19 cellular contexts compared by ENCODE assay signal in the genomic region with DNA sequence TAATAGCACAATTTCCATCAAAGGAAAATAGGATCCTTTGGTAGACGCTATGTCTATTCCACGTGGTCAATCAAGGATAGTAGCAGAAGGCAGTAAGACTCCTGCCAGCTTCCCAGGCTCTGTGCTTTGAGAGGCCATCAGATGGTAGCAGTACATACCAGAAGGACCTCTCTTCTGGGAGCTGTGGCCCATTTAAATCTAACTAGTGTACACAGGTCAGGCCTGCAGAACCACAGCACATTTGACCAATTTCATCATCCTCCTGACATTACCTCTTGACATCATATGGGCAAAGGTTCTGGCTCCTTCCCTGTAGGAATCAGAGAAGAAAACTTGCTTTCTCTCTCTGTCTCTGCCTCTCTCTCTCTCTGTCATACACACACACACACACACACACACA.
DNase-seq lines count a peak whose midpoint lies in the region; ATAC-seq and TF ChIP-seq lines count a peak whose summit lies in the region.
"Had no signal": no experiment of that assay in that cellular context is flagged by ENCODE, and none has a peak within 500 bp of the region (broad histone marks: within the 10 kb centered on the region; RNA-seq: fewer than 3 reads in every experiment).

No MANE protein-coding gene starts in this region.

- H2BK5ac ChIP-seq in IMR-90 (ENCODE audit: low read depth, low read length, poor library complexity, severe bottlenecking): no peak overlapping the region

- POLR2A ChIA-PET in IMR-90 (lab: Charles Lee; ENCODE audit: unreplicated experiment): no interaction called here

- ATAC-seq in IMR-90 (ENCODE audit: low read depth) (no peak; the same call in 1 of the 2 replicates), left lung (peak; percentile 77), GM18909 (IDR thresholded peaks at IDR 0.05; ENCODE audit: poor library complexity, unreplicated experiment) (no peak)
- ATAC-seq in activated naive CD4-positive, alpha-beta T cell treated with anti-CD3 and anti-CD28 coated beads, Interleukin-2, amount 50 U/mL, for 72 hours: no peak
- ATAC-seq: GM23338; naive thymus-derived CD8-positive, alpha-beta T cell had no signal

- intact Hi-C loops in IMR-90 (cut with micrococcal nuclease) (no loop called here), left lung (cut with DNase I) (no loop called here)

- no peaks in the 10 kb centered on the region for H4K20me1 ChIP-seq in IMR-90 (ENCODE audit: insufficient read depth, low read length)

- H3K9me3 Mint-ChIP-seq in chondrocyte (ENCODE audit: low read depth): no peaks in the 10 kb centered on the region
- peaks cover 0 to 4% of the 10 kb centered on the region in 2 donors for H3K9me3 Mint-ChIP-seq in activated naive CD4-positive, alpha-beta T cell treated with anti-CD3 and anti-CD28 coated beads, Interleukin-2, amount 50 U/mL, for 72 hours
- H3K9me3 Mint-ChIP-seq: activated CD4-positive, alpha-beta T cell treated with anti-CD3 and anti-CD28 coated beads, Interleukin-2, amount 10 ng/mL, durations not matched to agents 7 days and 5 days; activated naive CD8-positive, alpha-beta T cell treated with anti-CD3 and anti-CD28 coated beads, Interleukin-2, amount 10 ng/mL, durations not matched to agents 7 days and 5 days; activated T-cell treated with anti-CD3 and anti-CD28 coated beads, Interleukin-2, amount 50 U/mL, for 24 hours had no signal

- no peaks in the 10 kb centered on the region for H3K27me3 Mint-ChIP-seq in chondrocyte (ENCODE audit: low read depth)
- H3K27me3 Mint-ChIP-seq: activated T-cell treated with anti-CD3 and anti-CD28 coated beads, Interleukin-2, amount 50 U/mL, for 24 hours had no signal

- no peak overlapping the region for H3K27ac Mint-ChIP-seq in chondrocyte (ENCODE audit: unreplicated experiment)
- no peak overlapping the region for H3K27ac Mint-ChIP-seq in activated naive CD4-positive, alpha-beta T cell treated with anti-CD3 and anti-CD28 coated beads, Interleukin-2, amount 50 U/mL, for 72 hours
- H3K27ac Mint-ChIP-seq: activated CD4-positive, alpha-beta T cell treated with anti-CD3 and anti-CD28 coated beads, Interleukin-2, amount 10 ng/mL, durations not matched to agents 7 days and 5 days; activated naive CD8-positive, alpha-beta T cell treated with anti-CD3 and anti-CD28 coated beads, Interleukin-2, amount 10 ng/mL, durations not matched to agents 7 days and 5 days; activated T-cell treated with anti-CD3 and anti-CD28 coated beads, Interleukin-2, amount 50 U/mL, for 24 hours; GM23338; naive thymus-derived CD8-positive, alpha-beta T cell had no signal

- peaks cover 3% of the 10 kb centered on the region for H3K9me3 ChIP-seq in IMR-90 (ENCODE audit: control insufficient read depth, insufficient read depth, low read length)
- H3K9me3 ChIP-seq in left lung: no peaks in the 10 kb centered on the region
- H3K9me3 ChIP-seq: testis had no signal

- H3K36me3 ChIP-seq in IMR-90 (ENCODE audit: control insufficient read depth, insufficient read depth, low read length) (no peaks in the 10 kb centered on the region), left lung (no peaks in the 10 kb centered on the region)

- no peaks in the 10 kb centered on the region for H3K9me1 ChIP-seq in IMR-90 (ENCODE audit: insufficient read depth, low read length)

- no CpG with 5 or more reads among the region's 2 CpGs for WGBS in IMR-90 (ENCODE audit: extremely low coverage in 2 of 2, insufficient read length in 1 of 2), 2 experiments

- H3K9ac ChIP-seq in IMR-90 (ENCODE audit: low read depth, low read length): no peak overlapping the region

- H3K27ac ChIP-seq in IMR-90 (ENCODE audit: insufficient read depth, low read length): no peak overlapping the region
- H3K27ac ChIP-seq in left lung: no peak overlapping the region
- H3K27ac ChIP-seq: testis had no signal

- TF ChIP-seq RAD21 in IMR-90 (IDR thresholded peaks at IDR 0.05; ENCODE audit: low read length): peak; percentile 13; the same call in 1 of the 2 replicates

- H2BK15ac ChIP-seq in IMR-90 (ENCODE audit: low read depth, low read length): no peak overlapping the region

- no TSS peak for BruUV-seq in IMR-90 (replicated peaks; lab: Mats Ljungman, UMichigan)

- no peak overlapping the region for H4K5ac ChIP-seq in IMR-90 (ENCODE audit: low read depth, low read length)

- TF ChIP-seq POLR2A in IMR-90 (IDR thresholded peaks at IDR 0.05; ENCODE audit: low read depth, low read length): no peak

- no peak overlapping the region for H4K91ac ChIP-seq in IMR-90 (ENCODE audit: insufficient read depth, low read depth, low read length)

- no peak overlapping the region for H3K4me2 ChIP-seq in IMR-90 (ENCODE audit: low read depth, low read length)
- H3K4me2 ChIP-seq: GM23338 had no signal

- no peaks in the 10 kb centered on the region for H3K79me1 ChIP-seq in IMR-90 (ENCODE audit: low read depth in 1 of 2, low read length in 2 of 2)

- no peak overlapping the region for H2AFZ ChIP-seq in IMR-90 (replicated peaks; ENCODE audit: low read length, poor library complexity)
- H2AFZ ChIP-seq: GM23338 had no signal

- H3K4ac ChIP-seq in IMR-90 (ENCODE audit: low read depth, low read length): no peak overlapping the region

- no peaks in the 10 kb centered on the region for H3K4me1 Mint-ChIP-seq in chondrocyte (ENCODE audit: low read depth)
- H3K4me1 Mint-ChIP-seq: activated CD4-positive, alpha-beta T cell treated with anti-CD3 and anti-CD28 coated beads, Interleukin-2, amount 10 ng/mL, durations not matched to agents 7 days and 5 days; activated naive CD8-positive, alpha-beta T cell treated with anti-CD3 and anti-CD28 coated beads, Interleukin-2, amount 10 ng/mL, durations not matched to agents 7 days and 5 days; naive thymus-derived CD8-positive, alpha-beta T cell had no signal

- peak; percentile 18; the same call in 1 of the 2 replicates for TF ChIP-seq CTCF in IMR-90 (conservative IDR thresholded peaks at IDR 0.05; ENCODE audit: low read depth, low read length)
- TF ChIP-seq CTCF in chondrocyte (IDR thresholded peaks at IDR 0.05): peak; percentile 22
- no peak for TF ChIP-seq CTCF in left lung (IDR thresholded peaks at IDR 0.05)

- no peak overlapping the region for H3K18ac ChIP-seq in IMR-90 (ENCODE audit: low read depth, low read length)

- H4K8ac ChIP-seq in IMR-90 (ENCODE audit: low read depth in 2 of 2, low read length in 2 of 2): no peak overlapping the region

- in situ Hi-C loops in IMR-90 (cut with MboI; ENCODE audit: low sequenced_read_pairs): no loop called here

- no peak overlapping the region for H2BK20ac ChIP-seq in IMR-90 (ENCODE audit: low read depth, low read length)

- H2BK120ac ChIP-seq in IMR-90 (ENCODE audit: low read depth, low read length): no peak overlapping the region

- H3K27me3 ChIP-seq in IMR-90 (ENCODE audit: control insufficient read depth, insufficient read depth, low read length) (no peaks in the 10 kb centered on the region), left lung (peaks cover 0 to 3% of the 10 kb centered on the region in 2 donors)
- H3K27me3 ChIP-seq: testis had no signal

- CTCF ChIA-PET in IMR-90 (lab: Yijun Ruan, JAX): interaction anchor here (0.9 kb wide), 1 partner anchor 140 kb away, joined by 3 read pairs; no protein-coding TSS in a partner anchor

- H3K36me3 Mint-ChIP-seq in chondrocyte (ENCODE audit: low read depth): no peaks in the 10 kb centered on the region
- no peaks in the 10 kb centered on the region for H3K36me3 Mint-ChIP-seq in activated naive CD4-positive, alpha-beta T cell treated with anti-CD3 and anti-CD28 coated beads, Interleukin-2, amount 50 U/mL, for 72 hours
- H3K36me3 Mint-ChIP-seq: activated naive CD8-positive, alpha-beta T cell treated with anti-CD3 and anti-CD28 coated beads, Interleukin-2, amount 10 ng/mL, durations not matched to agents 7 days and 5 days; naive thymus-derived CD8-positive, alpha-beta T cell had no signal

- no peak overlapping the region for H3K56ac ChIP-seq in IMR-90 (ENCODE audit: extremely low read depth, insufficient read depth, low read length)

- H3K23ac ChIP-seq in IMR-90 (ENCODE audit: low read depth, low read length): no peak overlapping the region

- DNase-seq in DMS53 treated with DMSO at 0.1 percent for 48 hours (lab: John Stamatoyannopoulos, UW; ENCODE audit: unreplicated experiment) (peak; percentile 30), IMR-90 (no peak), chondrocyte (ENCODE audit: low spot score) (no peak), left lung (no peak), NCI-H524 (lab: John Stamatoyannopoulos, UW) (no peak), NCI-H2227 (lab: John Stamatoyannopoulos, UW; ENCODE audit: unreplicated experiment) (no peak)
- DNase-seq in activated naive CD4-positive, alpha-beta T cell treated with anti-CD3 and anti-CD28 coated beads, Interleukin-2, amount 50 U/mL, for 72 hours (ENCODE audit: low spot score in 2 of 2): no peak
- DNase-seq: activated CD4-positive, alpha-beta T cell treated with anti-CD3 and anti-CD28 coated beads, Interleukin-2, amount 10 ng/mL, durations not matched to agents 7 days and 5 days; activated naive CD8-positive, alpha-beta T cell treated with anti-CD3 and anti-CD28 coated beads, Interleukin-2, amount 10 ng/mL, durations not matched to agents 7 days and 5 days; activated T-cell treated with anti-CD3 and anti-CD28 coated beads, Interleukin-2, amount 50 U/mL, for 24 hours; hypothalamus; naive thymus-derived CD8-positive, alpha-beta T cell; NCI-H1092; NCI-H2227 treated with DMSO at 0.1 percent for 48 hours; SIG-M5; T1000; testis had no signal

- H2AK5ac ChIP-seq in IMR-90 (ENCODE audit: low read depth, low read length): no peak overlapping the region

- H3K14ac ChIP-seq in IMR-90 (replicated peaks; ENCODE audit: low read depth, low read length): no peak overlapping the region

- dilution Hi-C loops in IMR-90 (cut with HindIII; ENCODE audit: low sequenced_read_pairs, unreplicated experiment): no loop called here

- H2AK9ac ChIP-seq in IMR-90 (replicated peaks; ENCODE audit: low read depth, low read length, poor library complexity): no peak overlapping the region

- no peak overlapping the region for H3K4me3 Mint-ChIP-seq in chondrocyte (ENCODE audit: unreplicated experiment)
- H3K4me3 Mint-ChIP-seq: activated CD4-positive, alpha-beta T cell treated with anti-CD3 and anti-CD28 coated beads, Interleukin-2, amount 10 ng/mL, durations not matched to agents 7 days and 5 days; activated naive CD8-positive, alpha-beta T cell treated with anti-CD3 and anti-CD28 coated beads, Interleukin-2, amount 10 ng/mL, durations not matched to agents 7 days and 5 days; activated T-cell treated with anti-CD3 and anti-CD28 coated beads, Interleukin-2, amount 50 U/mL, for 24 hours; GM23338; naive thymus-derived CD8-positive, alpha-beta T cell had no signal

- no peak overlapping the region for H3K4me3 ChIP-seq in IMR-90 (ENCODE audit: insufficient read depth, low read depth, low read length)
- H3K4me3 ChIP-seq in left lung: no peak overlapping the region
- H3K4me3 ChIP-seq: GM23338, testis had no signal

- H3K4me1 ChIP-seq in IMR-90 (ENCODE audit: control insufficient read depth, insufficient read depth, low read length) (no peaks in the 10 kb centered on the region), left lung (no peaks in the 10 kb centered on the region)
- H3K4me1 ChIP-seq: testis had no signal

TF ChIP-seq in IMR-90, 13 proteins besides CTCF, POLR2A, EP300 and RAD21 (continues in another document):
- TF ChIP-seq CHD1 (IDR thresholded peaks at IDR 0.05; ENCODE audit: low read depth, low read length) (no peak), MXI1 (IDR thresholded peaks at IDR 0.05; ENCODE audit: borderline replicate concordance, low read depth, low read length) (no peak), NFE2L2 (IDR thresholded peaks at IDR 0.05; ENCODE audit: low read depth, low read length) (no peak), RFX5 (IDR thresholded peaks at IDR 0.05; ENCODE audit: low read depth, low read length) (no peak)

Comparison
In these comparisons a context has a peak if more than half of its experiments do, and no peak if none do; other contexts are left out.
1. CTCF ChIP-seq: peak in IMR-90 (single experiment) and chondrocyte (single experiment); none in left lung (0 of 2).